Comparison of ENCODE assay signal across 15 cellular contexts in the genomic region with DNA sequence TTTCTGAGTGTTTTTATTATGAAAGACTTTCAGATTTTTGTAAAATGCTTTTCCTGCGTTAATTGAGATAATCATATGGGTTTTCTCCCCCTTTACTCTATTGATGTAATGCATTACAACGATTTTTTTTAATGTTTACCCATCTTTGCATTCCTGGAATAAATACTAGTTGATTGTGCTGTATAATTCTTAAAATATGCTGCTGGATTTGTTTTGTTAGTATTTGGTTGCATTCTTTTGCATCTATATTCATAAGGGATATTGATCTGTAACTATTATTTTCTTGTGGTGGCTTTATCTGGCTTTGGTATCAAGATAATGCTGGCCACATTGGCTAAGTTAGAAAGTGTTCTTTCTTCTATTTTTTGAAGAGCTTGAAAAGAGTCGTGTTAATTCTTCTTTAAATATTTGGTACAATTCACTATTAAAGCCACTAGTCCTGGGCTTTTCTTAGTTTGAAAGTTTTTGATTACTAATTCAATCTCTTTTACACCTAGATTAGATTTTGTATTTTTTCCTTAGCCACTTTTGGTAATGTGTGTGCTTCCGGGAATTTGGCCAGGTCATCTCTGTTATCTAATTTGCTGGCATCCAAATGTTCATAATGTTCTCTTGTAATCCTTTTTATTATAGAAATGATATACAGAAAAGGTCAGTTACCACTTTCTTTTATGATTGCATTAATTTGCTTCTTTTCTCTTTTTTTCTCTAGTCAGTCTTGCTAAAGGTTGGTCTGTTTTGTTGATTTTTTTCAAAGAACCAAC.
"Had no signal": no experiment of that assay in that cellular context is flagged by ENCODE, and none has a peak within 500 bp of the region (broad histone marks: within the 10 kb centered on the region; RNA-seq: fewer than 3 reads in every experiment).

No MANE protein-coding gene starts in this region.

- H3K4me3 Mint-ChIP-seq: naive B cell, nephron, type B pancreatic cell had no signal

- H3K4me3 ChIP-seq: esophagus squamous epithelium, heart left ventricle had no signal

- H3K27me3 ChIP-seq: esophagus squamous epithelium, heart left ventricle had no signal

- ATAC-seq: heart left ventricle, right cardiac atrium had no signal

- H3K27ac Mint-ChIP-seq: naive B cell, nephron, type B pancreatic cell had no signal

- H3K9me3 Mint-ChIP-seq: nephron, type B pancreatic cell had no signal

- H3K4me1 Mint-ChIP-seq: naive B cell, nephron had no signal

- H3K36me3 Mint-ChIP-seq: naive B cell, type B pancreatic cell had no signal

- H3K36me3 ChIP-seq: esophagus squamous epithelium, heart left ventricle had no signal

- H3K4me1 ChIP-seq: esophagus squamous epithelium had no signal

- FAIRE-seq: urothelium cell line had no signal

- DNase-seq: cortex of kidney; effector memory CD4-positive, alpha-beta T cell; esophagus squamous epithelium; heart left ventricle; hippocampal formation; kidney glomerular epithelial cell; mesendoderm; naive B cell; right cardiac atrium; small intestine; stimulated activated CD4-positive, alpha-beta T cell treated with anti-CD3 and anti-CD28 coated beads, Interleukin-12 subunit alpha, Interleukin-12 subunit beta, amount 100 ng/mL, for 4 hours; stimulated activated naive CD4-positive, alpha-beta T cell had no signal

- H3K27ac ChIP-seq: esophagus squamous epithelium, heart left ventricle had no signal

- H3K9me3 ChIP-seq: esophagus squamous epithelium, heart left ventricle had no signal

- H3K27me3 Mint-ChIP-seq: type B pancreatic cell had no signal
